15 cellular contexts compared by ENCODE assay signal in the genomic region with DNA sequence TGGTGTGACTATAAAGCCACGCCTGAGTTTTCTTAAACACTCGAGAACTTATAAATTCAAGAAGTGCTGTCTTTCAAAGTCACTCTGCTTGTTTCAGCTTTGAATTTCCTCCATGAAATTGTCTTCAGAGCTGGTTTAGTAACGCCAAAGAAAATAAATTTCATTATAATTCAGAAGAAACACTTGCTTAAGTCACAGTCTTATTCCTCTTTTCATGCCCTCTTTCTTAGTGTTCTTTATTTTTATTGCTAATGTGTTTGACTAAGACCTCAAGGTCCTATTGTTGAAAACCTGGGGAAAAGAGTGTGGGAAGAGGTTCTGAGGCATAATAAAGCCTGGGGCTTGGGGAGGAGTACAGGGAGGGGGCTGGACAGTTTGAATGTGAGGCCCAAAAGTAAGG. TPM values are rescaled to one million over a fixed set of nuclear protein-coding genes. Genes with fewer than 3 reads are reported as not detected.
A peak's percentile ranks its signal among the peaks of the same experiment; 100 is the strongest.
DNase-seq lines count a peak whose midpoint lies in the region; TF ChIP-seq lines count a peak whose summit lies in the region.
"Had no signal": no experiment of that assay in that cellular context is flagged by ENCODE, and none has a peak within 500 bp of the region (broad histone marks: within the 10 kb centered on the region; RNA-seq: fewer than 3 reads in every experiment).

No MANE protein-coding gene starts in this region.

- peaks cover 3% of the 10 kb centered on the region; the same call in 1 of the 2 replicates for H3K27me3 ChIP-seq in ACC112 (ENCODE audit: insufficient read depth, low read length)
- no peaks in the 10 kb centered on the region for H3K27me3 ChIP-seq in HAP-1 (ENCODE audit: low read depth)
- H3K27me3 ChIP-seq in parathyroid adenoma (ENCODE audit: control insufficient read depth, insufficient read depth, low read length), result no peaks in the 10 kb centered on the region
- H3K27me3 ChIP-seq: BE2C had no signal

- DNase-seq in HAP-1 (ENCODE audit: low spot score in 2 of 2), result peak; percentile 73 to 97
- no peak for DNase-seq in epithelial cell of prostate (ENCODE audit: low read depth, low spot score)
- DNase-seq in NCI-H1092 (lab: John Stamatoyannopoulos, UW), result no peak
- no peak for DNase-seq in mesenteric fat pad (ENCODE audit: low spot score)
- no peak for DNase-seq in NCI-H1417 treated with DMSO at 0.1 percent for 48 hours (lab: John Stamatoyannopoulos, UW)
- DNase-seq: 8988T; ACHN; BE2C; C1 segment of cervical spinal cord; Caco-2; CD4-positive, CD25-positive, alpha-beta regulatory T cell; GM23248; HFFc6 had no signal

- H2AFZ ChIP-seq in ACC112 (ENCODE audit: low read length, unreplicated experiment) (peak overlapping the region; percentile 16), parathyroid adenoma (peak overlapping the region; percentile 28)
- H2AFZ ChIP-seq: GM23248 had no signal

- TF ChIP-seq CTCF in parathyroid adenoma (IDR thresholded peaks at IDR 0.05), result no peak

- H3K36me3 ChIP-seq in ACC112 (ENCODE audit: insufficient read depth, low read length) (no peaks in the 10 kb centered on the region), HAP-1 (replicated peaks) (peaks cover 8% of the 10 kb centered on the region), parathyroid adenoma (ENCODE audit: control insufficient read depth, insufficient read depth, low read length) (no peaks in the 10 kb centered on the region)
- H3K36me3 ChIP-seq: BE2C had no signal

- H3K9ac ChIP-seq in parathyroid adenoma, result no peak overlapping the region
- H3K9ac ChIP-seq: GM23248 had no signal

- no peak overlapping the region for H3K4me2 ChIP-seq in parathyroid adenoma (ENCODE audit: low read length)

- H3K27ac ChIP-seq in ACC112 (ENCODE audit: low read depth, low read length), result no peak overlapping the region
- H3K27ac ChIP-seq in epithelial cell of prostate, result peak overlapping the region; percentile 39
- no peak overlapping the region for H3K27ac ChIP-seq in parathyroid adenoma
- H3K27ac ChIP-seq: GM23248 had no signal

- H3K4me1 ChIP-seq in ACC112 (ENCODE audit: control insufficient read depth, insufficient read depth, low read length, unreplicated experiment) (peaks cover 9% of the 10 kb centered on the region), HAP-1 (peaks cover 45% of the 10 kb centered on the region), parathyroid adenoma (no peaks in the 10 kb centered on the region)

- H3K79me2 ChIP-seq in ACC112 (ENCODE audit: control insufficient read depth, insufficient read depth, low read length, unreplicated experiment) (peaks cover 13% of the 10 kb centered on the region), parathyroid adenoma (peaks cover 2% of the 10 kb centered on the region)

- H3K4me3 ChIP-seq in ACC112 (ENCODE audit: low read depth, low read length) (no peak overlapping the region), HAP-1 (no peak overlapping the region), parathyroid adenoma (ENCODE audit: low read depth, low read length) (no peak overlapping the region)
- H3K4me3 ChIP-seq: GM23248 had no signal

- in situ Hi-C loops in HAP-1 (cut with MboI; ENCODE audit: low sequenced_read_pairs), result no loop called here

- H3K9me3 ChIP-seq in HAP-1 (no peaks in the 10 kb centered on the region), parathyroid adenoma (ENCODE audit: control insufficient read depth, low read length) (no peaks in the 10 kb centered on the region)
- H3K9me3 ChIP-seq: BE2C, Caco-2 had no signal

RNA-seq across cellular contexts. Expression of a gene that starts 3.3 kb away (rescaled TPM):
- 31.4 TPM for total RNA-seq in mesenteric fat pad

RNA-seq across cellular contexts. Expression of a gene that starts 23.1 kb away (rescaled TPM):
- total RNA-seq in mesenteric fat pad, result 24.7 TPM

Comparison
In these comparisons a context has a peak if more than half of its experiments do, and no peak if none do; other contexts are left out.
1. DNase-seq: peak in HAP-1 (2 of 2); none in epithelial cell of prostate (single experiment), NCI-H1092 (single experiment), mesenteric fat pad (single experiment) and NCI-H1417 treated with DMSO at 0.1 percent for 48 hours (single experiment).